ENCODE assay signal across 18 cellular contexts in genomic region chr3:63662500-63662899, GRCh38. TPM values are rescaled to one million over a fixed set of nuclear protein-coding genes. Genes with fewer than 3 reads are reported as not detected.
DNase-seq lines count a peak whose midpoint lies in the region; ATAC-seq and TF ChIP-seq lines count a peak whose summit lies in the region.
"Had no signal": no experiment of that assay in that cellular context is flagged by ENCODE, and none has a peak within 500 bp of the region (broad histone marks: within the 10 kb centered on the region; RNA-seq: fewer than 3 reads in every experiment).

No MANE protein-coding gene starts in this region.

- H2BK120ac ChIP-seq in H9 (ENCODE audit: low read depth, low read length, poor library complexity, severe bottlenecking), result no peak overlapping the region

- H3K4me1 ChIP-seq in H9 (ENCODE audit: insufficient read depth, low read length), result no peaks in the 10 kb centered on the region; the same call in 1 of the 2 replicates
- H3K4me1 ChIP-seq: sigmoid colon had no signal

- H2BK12ac ChIP-seq in H9 (ENCODE audit: insufficient read length, low read depth, low read length), result no peak overlapping the region

- no peak overlapping the region for H3K18ac ChIP-seq in H9 (ENCODE audit: insufficient read length, low read depth, low read length)

- H3K36me3 Mint-ChIP-seq in H9 (ENCODE audit: insufficient read depth in 1 of 3, low read depth in 3 of 3), result no peaks in the 10 kb centered on the region
- H3K36me3 Mint-ChIP-seq: natural killer cell treated with Interleukin-12 subunit alpha and Interleukin-12 subunit beta and Interleukin-15 and Interleukin-18, amount 100 ng/mL, for 72 hours had no signal

- H3K23ac ChIP-seq in H9 (ENCODE audit: insufficient read length, low read depth, low read length), result no peak overlapping the region

- H3K27ac ChIP-seq in H9 (ENCODE audit: insufficient read length, low read depth, low read length), result no peak overlapping the region
- H3K27ac ChIP-seq in dorsolateral prefrontal cortex, result no peak overlapping the region
- H3K27ac ChIP-seq: sigmoid colon had no signal

- no peak overlapping the region for H3T11ph ChIP-seq in H9 (ENCODE audit: low read length)

- H3K27me3 Mint-ChIP-seq in H9 (ENCODE audit: low read depth), result no peaks in the 10 kb centered on the region; the same call in 1 of the 2 replicates
- H3K27me3 Mint-ChIP-seq: dendritic cell treated with granulocyte-macrophage colony-stimulating factor and Interleukin-4, amounts not matched to agents 40 ng/mL and 50 ng/mL, for 4 days had no signal

- no peak overlapping the region for H4K8ac ChIP-seq in H9 (replicated peaks; ENCODE audit: insufficient read length, low read depth, low read length)

- H3K4ac ChIP-seq in H9 (ENCODE audit: low read depth, low read length), result no peak overlapping the region

- TF ChIP-seq CTCF in AG10803 (conservative IDR thresholded peaks at IDR 0.05; ENCODE audit: low read length) (peak; percentile 32), H9 (conservative IDR thresholded peaks at IDR 0.05) (peak; percentile 63), dorsolateral prefrontal cortex (IDR thresholded peaks at IDR 0.05 in 54 of 56, conservative IDR thresholded peaks at IDR 0.05 in 2 of 56; ENCODE audit: low read depth in 1 of 56, partially characterized antibody in 56 of 56) (no peak)

- no peaks in the 10 kb centered on the region for H3K9me3 ChIP-seq in H9 (ENCODE audit: control insufficient read depth, low read depth, low read length)
- H3K9me3 ChIP-seq: sigmoid colon had no signal

- H2AK5ac ChIP-seq in H9 (ENCODE audit: insufficient read length, low read length), result no peak overlapping the region

- ATAC-seq in SK-N-SH treated with all-trans-retinoic acid at 6 μM for 48 hours (peak; percentile 56; the same call in 2 of the 3 replicates), GM21717 (IDR thresholded peaks at IDR 0.05; ENCODE audit: unreplicated experiment) (no peak), GM21619 (IDR thresholded peaks at IDR 0.05; ENCODE audit: unreplicated experiment) (no peak)
- ATAC-seq: activated T-cell treated with anti-CD3 and anti-CD28 coated beads, Interleukin-2, amount 50 U/mL, for 72 hours; left cardiac atrium; natural killer cell treated with Interleukin-12 subunit alpha and Interleukin-12 subunit beta and Interleukin-15 and Interleukin-18, amount 100 ng/mL, for 72 hours had no signal

- no peaks in the 10 kb centered on the region for H3K79me2 ChIP-seq in H9 (ENCODE audit: insufficient read depth, low read length)

- H4K20me1 ChIP-seq in H9 (ENCODE audit: control insufficient read depth, insufficient read depth, insufficient read length), result no peaks in the 10 kb centered on the region

- H3K9me3 Mint-ChIP-seq in H9, result no peaks in the 10 kb centered on the region
- H3K9me3 Mint-ChIP-seq: activated T-cell treated with anti-CD3 and anti-CD28 coated beads, Interleukin-2, amount 50 U/mL, for 72 hours; dendritic cell treated with granulocyte-macrophage colony-stimulating factor and Interleukin-4, amounts not matched to agents 40 ng/mL and 50 ng/mL, for 4 days; natural killer cell treated with Interleukin-12 subunit alpha and Interleukin-12 subunit beta and Interleukin-15 and Interleukin-18, amount 100 ng/mL, for 72 hours had no signal

- no peak overlapping the region for H2BK5ac ChIP-seq in H9 (ENCODE audit: insufficient read length, low read length)

- H3K56ac ChIP-seq in H9 (ENCODE audit: insufficient read length, low read depth, low read length), result no peak overlapping the region

- H3K14ac ChIP-seq in H9 (ENCODE audit: insufficient read depth, low read length), result no peak overlapping the region

- no peak overlapping the region for H3K27ac Mint-ChIP-seq in H9
- H3K27ac Mint-ChIP-seq: activated T-cell treated with anti-CD3 and anti-CD28 coated beads, Interleukin-2, amount 50 U/mL, for 72 hours; dendritic cell treated with granulocyte-macrophage colony-stimulating factor and Interleukin-4, amounts not matched to agents 40 ng/mL and 50 ng/mL, for 4 days; natural killer cell treated with Interleukin-12 subunit alpha and Interleukin-12 subunit beta and Interleukin-15 and Interleukin-18, amount 100 ng/mL, for 72 hours had no signal

- H3K79me1 ChIP-seq in H9 (ENCODE audit: insufficient read depth, low read depth, low read length, poor library complexity, severe bottlenecking), result no peaks in the 10 kb centered on the region

- H3K4me3 ChIP-seq in AG10803 (ENCODE audit: low read length), result no peak overlapping the region
- H3K4me3 ChIP-seq in dorsolateral prefrontal cortex, result no peak overlapping the region
- H3K4me3 ChIP-seq: sigmoid colon had no signal

- H4K91ac ChIP-seq in H9 (ENCODE audit: insufficient read length, low read depth, low read length), result no peak overlapping the region

- H2BK15ac ChIP-seq in H9 (ENCODE audit: low read depth, low read length), result no peak overlapping the region

- peaks cover 5 to 8% of the 10 kb centered on the region in 2 experiments; a peak in 3 of 4 replicates for H3K4me1 Mint-ChIP-seq in H9

- DNase-seq in AG10803 (ENCODE audit: low read depth), result peak; percentile 27
- peak; percentile 34 for DNase-seq in H9
- DNase-seq in islet precursor cell, result peak; percentile 54
- DNase-seq in HK-2 (ENCODE audit: unreplicated experiment), result no peak
- DNase-seq in dorsolateral prefrontal cortex, result no peak
- DNase-seq: activated CD4-positive, alpha-beta T cell treated with anti-CD3 and anti-CD28 coated beads for 48 hours; activated T-cell treated with anti-CD3 and anti-CD28 coated beads, Interleukin-2, amount 50 U/mL, for 72 hours; amygdala; foreskin melanocyte; left cardiac atrium; NCI-H1092 treated with DMSO at 0.1 percent for 48 hours; sigmoid colon had no signal

- no peak overlapping the region for H3K4me2 ChIP-seq in H9 (ENCODE audit: insufficient read depth, insufficient read length, low read length)

- intact Hi-C loops in dorsolateral prefrontal cortex (cut with DNase I), result no loop called here

- H3K9ac ChIP-seq in H9 (ENCODE audit: extremely low read depth, insufficient read length, low read length), result no peak overlapping the region

- no peaks in the 10 kb centered on the region for H3K23me2 ChIP-seq in H9 (ENCODE audit: insufficient read length, low read depth, low read length, poor library complexity, severe bottlenecking)

- H2AFZ ChIP-seq in H9 (ENCODE audit: low read length), result no peak overlapping the region

- H3K27me3 ChIP-seq in H9 (ENCODE audit: insufficient read depth, low read length), result no peaks in the 10 kb centered on the region
- no peaks in the 10 kb centered on the region for H3K27me3 ChIP-seq in dorsolateral prefrontal cortex
- H3K27me3 ChIP-seq: sigmoid colon had no signal

- H4K5ac ChIP-seq in H9 (ENCODE audit: insufficient read length, low read depth, low read length), result no peak overlapping the region

- no peak overlapping the region for H3K4me3 Mint-ChIP-seq in H9
- H3K4me3 Mint-ChIP-seq: activated T-cell treated with anti-CD3 and anti-CD28 coated beads, Interleukin-2, amount 50 U/mL, for 72 hours; dendritic cell treated with granulocyte-macrophage colony-stimulating factor and Interleukin-4, amounts not matched to agents 40 ng/mL and 50 ng/mL, for 4 days; natural killer cell treated with Interleukin-12 subunit alpha and Interleukin-12 subunit beta and Interleukin-15 and Interleukin-18, amount 100 ng/mL, for 72 hours had no signal

- H2BK20ac ChIP-seq in H9 (ENCODE audit: low read depth, low read length, poor library complexity, severe bottlenecking), result no peak overlapping the region

TF ChIP-seq in SK-N-SH treated with all-trans-retinoic acid at 6 μM for 48 hours, 23 proteins besides CTCF, POLR2A, EP300 and RAD21 (continues in another document):
- no peak for TF ChIP-seq PPARA (CRISPR knock-in tag; IDR thresholded peaks at IDR 0.05; ENCODE audit: borderline replicate concordance)
- no peak for TF ChIP-seq OSR1 (CRISPR knock-in tag; IDR thresholded peaks at IDR 0.05)
- TF ChIP-seq ESRRG (CRISPR knock-in tag; IDR thresholded peaks at IDR 0.05), result no peak
- no peak for TF ChIP-seq PATZ1 (CRISPR knock-in tag; IDR thresholded peaks at IDR 0.05; ENCODE audit: borderline replicate concordance)
- no peak for TF ChIP-seq TCF4 (CRISPR knock-in tag; IDR thresholded peaks at IDR 0.05; ENCODE audit: borderline replicate concordance)
- no peak for TF ChIP-seq ARNTL (CRISPR knock-in tag; IDR thresholded peaks at IDR 0.05; ENCODE audit: borderline replicate concordance, low read depth)
- no peak for TF ChIP-seq BACH2 (CRISPR knock-in tag; IDR thresholded peaks at IDR 0.05; ENCODE audit: borderline replicate concordance)
- TF ChIP-seq RARB (CRISPR knock-in tag; IDR thresholded peaks at IDR 0.05), result no peak
- TF ChIP-seq GLIS3 (CRISPR knock-in tag; IDR thresholded peaks at IDR 0.05), result no peak
- TF ChIP-seq CREB5 (CRISPR knock-in tag; IDR thresholded peaks at IDR 0.05; ENCODE audit: low read depth), result no peak
- TF ChIP-seq CSDC2 (CRISPR knock-in tag; IDR thresholded peaks at IDR 0.05), result no peak
- no peak for TF ChIP-seq ZFP3 (CRISPR knock-in tag; IDR thresholded peaks at IDR 0.05)
- no peak for TF ChIP-seq ZFP30 (CRISPR knock-in tag; IDR thresholded peaks at IDR 0.05)

RNA-seq across cellular contexts. Expression of gene SNTN, which starts 10.0 kb away (rescaled TPM):
- total RNA-seq in H9 (2021) (not detected in 2 replicates), dorsolateral prefrontal cortex (under 1 TPM in 5 of 120 experiments, not detected in 115; 0.13 to 0.61 (median 0.42) TPM)
- total RNA-seq: activated T-cell treated with anti-CD3 and anti-CD28 coated beads, Interleukin-2, amount 50 U/mL, for 72 hours; left cardiac atrium; natural killer cell treated with Interleukin-12 subunit alpha and Interleukin-12 subunit beta and Interleukin-15 and Interleukin-18, amount 100 ng/mL, for 72 hours; sigmoid colon; T-helper 1 cell treated with Interleukin-12 subunit alpha and Interleukin-12 subunit beta and Interleukin-4 antibody, amounts not matched to agents 30 ng/mL and 1 ng/mL, for 36 hours had no signal

Comparison
In these comparisons a context has a peak if more than half of its experiments do, and no peak if none do; other contexts are left out.
1. DNase-seq: peak in AG10803 (single experiment), H9 (single experiment) and islet precursor cell (single experiment); none in HK-2 (single experiment) and dorsolateral prefrontal cortex (0 of 10).
2. CTCF ChIP-seq: peak in AG10803 (single experiment) and H9 (single experiment); none in dorsolateral prefrontal cortex (0 of 56).